ENCODE assay signal across 9 cellular contexts in genomic region chr5:16934123-16934522, GRCh38. TPM values are rescaled to one million over a fixed set of nuclear protein-coding genes. Genes with fewer than 3 reads are reported as not detected.
DNase-seq lines count a peak whose midpoint lies in the region; ATAC-seq and TF ChIP-seq lines count a peak whose summit lies in the region.
"Had no signal": no experiment of that assay in that cellular context is flagged by ENCODE, and none has a peak within 500 bp of the region (broad histone marks: within the 10 kb centered on the region; RNA-seq: fewer than 3 reads in every experiment).

No MANE protein-coding gene starts in this region.

- peaks cover 46% of the 10 kb centered on the region for H3K36me3 ChIP-seq in SK-N-MC (ENCODE audit: insufficient read depth, low read length)
- H3K36me3 ChIP-seq in endocrine pancreas (ENCODE audit: control insufficient read depth, insufficient read depth, low read length) = no peaks in the 10 kb centered on the region
- H3K36me3 ChIP-seq in mucosa of rectum (ENCODE audit: control insufficient read depth in 2 of 2, insufficient read depth in 2 of 2, low read length in 2 of 2) = peaks cover 0 to 2% of the 10 kb centered on the region in 2 donors
- H3K36me3 ChIP-seq in vagina = no peaks in the 10 kb centered on the region
- H3K36me3 ChIP-seq: BLaER1 treated with 17β-estradiol and CSF1 and Interleukin-3, amounts not matched to agents 10 nM and 100 nM had no signal

- no peaks in the 10 kb centered on the region for H3K9me3 ChIP-seq in SK-N-MC (ENCODE audit: low read depth, low read length)
- no peaks in the 10 kb centered on the region for H3K9me3 ChIP-seq in endocrine pancreas (ENCODE audit: control insufficient read depth, low read length)
- no peaks in the 10 kb centered on the region for H3K9me3 ChIP-seq in mucosa of rectum (ENCODE audit: control insufficient read depth in 2 of 2, low read length in 2 of 2)
- no peaks in the 10 kb centered on the region for H3K9me3 ChIP-seq in vagina

- no peak for TF ChIP-seq POLR2A in vagina (IDR thresholded peaks at IDR 0.05)

- intact Hi-C loops in vagina (cut with DNase I) = loop anchor here (10.0 kb wide), 1 partner anchor 251 kb away; no protein-coding TSS in a partner anchor

- H3K4me1 ChIP-seq in endocrine pancreas (ENCODE audit: control insufficient read depth, insufficient read depth, low read length) (peaks cover 5% of the 10 kb centered on the region), mucosa of rectum (ENCODE audit: control insufficient read depth in 2 of 2, insufficient read depth in 2 of 2, low read length in 2 of 2) (peaks cover 15 to 27% of the 10 kb centered on the region in 2 donors), vagina (peaks cover 27% of the 10 kb centered on the region)

- H3K27me3 ChIP-seq in endocrine pancreas (ENCODE audit: control insufficient read depth, insufficient read depth, low read length) (no peaks in the 10 kb centered on the region), mucosa of rectum (ENCODE audit: control insufficient read depth in 2 of 2, insufficient read depth in 2 of 2, low read length in 2 of 2) (peaks cover 2% of the 10 kb centered on the region in 2 donors), vagina (no peaks in the 10 kb centered on the region)

- peak overlapping the region; percentile 97 for H3K9ac ChIP-seq in SK-N-MC (ENCODE audit: insufficient read length)
- H3K9ac ChIP-seq in endocrine pancreas (ENCODE audit: control insufficient read depth, insufficient read depth, low read length) = no peak overlapping the region
- H3K9ac ChIP-seq in mucosa of rectum (ENCODE audit: low read depth in 1 of 2, low read length in 2 of 2) = peak overlapping the region; percentile 85 to 91
- H3K9ac ChIP-seq: BLaER1 treated with 17β-estradiol and CSF1 and Interleukin-3, amounts not matched to agents 10 nM and 100 nM had no signal

- DNase-seq in NCI-H1105 (lab: John Stamatoyannopoulos, UW) = peak; percentile 5
- DNase-seq in NCI-H1105 treated with DMSO at 0.1 percent for 48 hours (lab: John Stamatoyannopoulos, UW) = no peak
- DNase-seq in HT-29 (ENCODE audit: low spot score) = peak; percentile 87
- peak; percentile 85 for DNase-seq in SK-N-MC (ENCODE audit: low read depth, low spot score)
- DNase-seq in vagina (ENCODE audit: extremely low spot score in 2 of 2) = no peak

- H3K4me3 ChIP-seq in SK-N-MC (peak overlapping the region; percentile 86), endocrine pancreas (ENCODE audit: control insufficient read depth, insufficient read depth, low read length) (peak overlapping the region; percentile 90), mucosa of rectum (ENCODE audit: low read length in 2 of 2) (peak overlapping the region; percentile 70 to 87), vagina (peak overlapping the region; percentile 68 to 77)
- H3K4me3 ChIP-seq: BLaER1 treated with 17β-estradiol and CSF1 and Interleukin-3, amounts not matched to agents 10 nM and 100 nM had no signal

- ATAC-seq in GM21423 (IDR thresholded peaks at IDR 0.05; ENCODE audit: unreplicated experiment) = peak; percentile 56

- peak; percentile 27 to 73 (median 52) for TF ChIP-seq CTCF in vagina (IDR thresholded peaks at IDR 0.05)

- H3K27ac ChIP-seq in SK-N-MC = peak overlapping the region; percentile 94
- H3K27ac ChIP-seq in mucosa of rectum (ENCODE audit: low read depth in 2 of 2, low read length in 2 of 2) = no peak overlapping the region
- no peak overlapping the region for H3K27ac ChIP-seq in vagina
- H3K27ac ChIP-seq: BLaER1 treated with 17β-estradiol and CSF1 and Interleukin-3, amounts not matched to agents 10 nM and 100 nM had no signal

RNA-seq across cellular contexts. Expression of gene MYO10, which starts 2.0 kb away (rescaled TPM):
- total RNA-seq in HT-29 (2014; rRNA removed; shearing (Covaris generic)) = 39.2 and 40.2 TPM in 2 replicates
- 22.1 TPM for total RNA-seq in vagina

Comparison
In these comparisons a context has a peak if more than half of its experiments do, and no peak if none do; other contexts are left out.
1. DNase-seq: peak in NCI-H1105 (single experiment), HT-29 (single experiment) and SK-N-MC (single experiment); none in NCI-H1105 treated with DMSO at 0.1 percent for 48 hours (single experiment) and vagina (0 of 2).
2. Peak in every context shown above with its lines, with median percentiles within 50 percentile points of each other: H3K4me3 ChIP-seq.